Comparison of ENCODE assay signal across 9 cellular contexts in genomic region chr11:119474682-119475596, GRCh38. TPM values are rescaled to one million over a fixed set of nuclear protein-coding genes. Genes with fewer than 3 reads are reported as not detected.
DNase-seq lines count a peak whose midpoint lies in the region; ATAC-seq and TF ChIP-seq lines count a peak whose summit lies in the region.
"Had no signal": no experiment of that assay in that cellular context is flagged by ENCODE, and none has a peak within 500 bp of the region (broad histone marks: within the 10 kb centered on the region; RNA-seq: fewer than 3 reads in every experiment).

No MANE protein-coding gene starts in this region.

- H3K36me3 ChIP-seq in Caco-2 (ENCODE audit: control insufficient read depth, insufficient read depth, low read length) = no peaks in the 10 kb centered on the region
- no peaks in the 10 kb centered on the region for H3K36me3 ChIP-seq in OCI-LY3 (replicated peaks; ENCODE audit: low read depth, low read length)
- no peaks in the 10 kb centered on the region for H3K36me3 ChIP-seq in fibroblast of lung (ENCODE audit: control insufficient read depth, insufficient read depth, low read length)
- no peaks in the 10 kb centered on the region for H3K36me3 ChIP-seq in thoracic aorta

- H3K27me3 ChIP-seq in Caco-2 (replicated peaks; ENCODE audit: control insufficient read depth, insufficient read depth, low read length) (no peaks in the 10 kb centered on the region; the same call in 1 of the 2 replicates), OCI-LY3 (ENCODE audit: low read depth, low read length) (peaks cover 11% of the 10 kb centered on the region; the same call in 1 of the 2 replicates), fibroblast of lung (ENCODE audit: control insufficient read depth, insufficient read depth, low read length) (peaks cover 4% of the 10 kb centered on the region), thoracic aorta (replicated peaks; ENCODE audit: insufficient read depth) (no peaks in the 10 kb centered on the region)

- no peak overlapping the region for H3K27ac Mint-ChIP-seq in Caco-2 (ENCODE audit: unreplicated experiment)
- no peak overlapping the region for H3K27ac Mint-ChIP-seq in nephron progenitor cell

- H4K20me1 ChIP-seq in OCI-LY3 (ENCODE audit: insufficient read depth, low read length) (no peaks in the 10 kb centered on the region), fibroblast of lung (ENCODE audit: control insufficient read depth, extremely low read depth, insufficient read depth, low read length) (no peaks in the 10 kb centered on the region)

- H3K9me3 Mint-ChIP-seq in Caco-2 (ENCODE audit: unreplicated experiment) = no peaks in the 10 kb centered on the region
- H3K9me3 Mint-ChIP-seq in nephron progenitor cell = no peaks in the 10 kb centered on the region

- no peak overlapping the region for H3K9ac ChIP-seq in OCI-LY3 (ENCODE audit: low read length)
- H3K9ac ChIP-seq in fibroblast of lung (ENCODE audit: insufficient read depth, low read length) = peak overlapping the region; percentile 25

- no peak overlapping the region for H3K4me3 ChIP-seq in Caco-2 (ENCODE audit: low read depth, low read length)
- H3K4me3 ChIP-seq in OCI-LY3 (ENCODE audit: low read length) = no peak overlapping the region
- H3K4me3 ChIP-seq in fibroblast of lung (replicated peaks in 1 of 4; ENCODE audit: control extremely low read depth in 1 of 4, insufficient read depth in 1 of 4, low read depth in 3 of 4, low read length in 4 of 4) = peak overlapping the region in 1 of 4 experiments; percentile 4
- H3K4me3 ChIP-seq in thoracic aorta = no peak overlapping the region
- H3K4me3 ChIP-seq: SK-N-MC had no signal

- no peak overlapping the region for H3K27ac ChIP-seq in OCI-LY3 (ENCODE audit: low read length)
- peak overlapping the region; percentile 75 for H3K27ac ChIP-seq in fibroblast of lung (ENCODE audit: insufficient read depth, low read length)
- H3K27ac ChIP-seq in thoracic aorta = no peak overlapping the region
- H3K27ac ChIP-seq: SK-N-MC had no signal

- H3K4me2 ChIP-seq in OCI-LY3 (ENCODE audit: low read length) (peak overlapping the region; percentile 9; the same call in 1 of the 2 replicates), fibroblast of lung (ENCODE audit: extremely low read depth, insufficient read depth, low read length) (peak overlapping the region; percentile 75)

- TF ChIP-seq CTCF in Caco-2 (IDR thresholded peaks at IDR 0.05; ENCODE audit: insufficient read depth in 1 of 2, low read depth in 1 of 2, low read length in 1 of 2, severe bottlenecking in 1 of 2, unreplicated experiment in 1 of 2) (peak; percentile 92 to 97), OCI-LY3 (IDR thresholded peaks at IDR 0.05; ENCODE audit: low read depth, low read length) (peak; percentile 89), fibroblast of lung (conservative IDR thresholded peaks at IDR 0.05 in 1 of 2, IDR thresholded peaks at IDR 0.05 in 1 of 2; ENCODE audit: low read depth in 1 of 2, low read length in 2 of 2) (peak; percentile 98 to 99), nephron progenitor cell (IDR thresholded peaks at IDR 0.05) (peak; percentile 95), thoracic aorta (IDR thresholded peaks at IDR 0.05) (peak; percentile 90)

- DNase-seq in Caco-2 (peak; percentile 65 to 79), HPDE6-E6E7 (ENCODE audit: extremely low spot score) (peak; percentile 57), activated T-helper 1 cell treated with Interleukin-2 at 50 U/mL for 16 hours (ENCODE audit: low read depth) (peak; percentile 17), fibroblast of lung (ENCODE audit: low read depth in 2 of 2) (peak; percentile 82 to 97), nephron progenitor cell (peak; percentile 80), thoracic aorta (ENCODE audit: low spot score) (peak; percentile 23)

- H2AFZ ChIP-seq in OCI-LY3 (ENCODE audit: low read depth, low read length) (no peak overlapping the region), fibroblast of lung (ENCODE audit: low read length) (peak overlapping the region; percentile 43)

- POLR2A ChIA-PET in Caco-2 (lab: Charles Lee) = interaction anchor here (0.6 kb wide), 1 partner anchor 231 kb away, joined by 4 read pairs; no protein-coding TSS in a partner anchor

- H3K4me1 Mint-ChIP-seq in Caco-2 (ENCODE audit: low read depth, unreplicated experiment) = no peaks in the 10 kb centered on the region
- peaks cover 22% of the 10 kb centered on the region for H3K4me1 Mint-ChIP-seq in nephron progenitor cell

- BruUV-seq in Caco-2 (replicated peaks; lab: Mats Ljungman, UMichigan) = no TSS peak

- H3K9me3 ChIP-seq in Caco-2 (no peaks in the 10 kb centered on the region), OCI-LY3 (ENCODE audit: insufficient read depth, low read length) (no peaks in the 10 kb centered on the region), fibroblast of lung (ENCODE audit: control insufficient read depth, insufficient read depth, low read depth, low read length) (no peaks in the 10 kb centered on the region), thoracic aorta (no peaks in the 10 kb centered on the region)

- H3K4me3 Mint-ChIP-seq in Caco-2 (ENCODE audit: unreplicated experiment) (no peak overlapping the region), nephron progenitor cell (no peak overlapping the region)

- H3K4me1 ChIP-seq in Caco-2 (no peaks in the 10 kb centered on the region), OCI-LY3 (ENCODE audit: low read length) (peaks cover 13% of the 10 kb centered on the region), fibroblast of lung (ENCODE audit: control insufficient read depth, extremely low read depth, insufficient read depth, low read length) (peaks cover 23% of the 10 kb centered on the region), thoracic aorta (ENCODE audit: control insufficient read depth in 1 of 2, low read depth in 2 of 2) (no peaks in the 10 kb centered on the region)

- H3K36me3 Mint-ChIP-seq in Caco-2 (ENCODE audit: insufficient read depth, unreplicated experiment) (no peaks in the 10 kb centered on the region), nephron progenitor cell (ENCODE audit: low read depth) (no peaks in the 10 kb centered on the region)

- intact Hi-C loops in Caco-2 (cut with micrococcal nuclease; ENCODE audit: unreplicated experiment) = loop anchor here (1.0 to 2.0 kb wide), 2 partner anchors 94 to 154 kb away; partner anchors contain the start of gene USP2

- ATAC-seq in thoracic aorta (ENCODE audit: insufficient number of reproducible peaks, low FRiP score, low read depth) (no peak), GM18519 (IDR thresholded peaks at IDR 0.05; ENCODE audit: low FRiP score, unreplicated experiment) (no peak)

- CTCF ChIA-PET in Caco-2 (lab: Charles Lee) = interaction anchor here (0.6 to 1.9 kb wide), 22 partner anchors 19 to 561 kb away, joined by 3 to 14 read pairs (median 4); partner anchors contain the start of genes MCAM, NECTIN1, USP2 and VPS11

- no peaks in the 10 kb centered on the region for H3K79me2 ChIP-seq in OCI-LY3 (ENCODE audit: low read length)
- no peaks in the 10 kb centered on the region for H3K79me2 ChIP-seq in fibroblast of lung (ENCODE audit: control insufficient read depth, insufficient read depth, low read length)

- H3K27me3 Mint-ChIP-seq in Caco-2 (ENCODE audit: insufficient read depth, unreplicated experiment) (peaks cover 11% of the 10 kb centered on the region), nephron progenitor cell (ENCODE audit: low read depth, poor library complexity) (peaks cover 44% of the 10 kb centered on the region)

RNA-seq across cellular contexts. Expression of gene THY1, which starts 52.0 kb away (rescaled TPM):
- total RNA-seq in Caco-2 (2022) (not detected in 2 replicates), fibroblast of lung (105 and 292 TPM in 2 replicates), thoracic aorta (10 to 100 TPM; 12.0 to 15.4 TPM)
- polyA plus RNA-seq in fibroblast of lung = 824 and 1,700 TPM in 2 replicates
- polyA plus RNA-seq in fibroblast of lung (2012) = 595 and 805 TPM in 2 replicates
- 1,722 and 2,470 TPM in 2 replicates for polyA minus RNA-seq in fibroblast of lung (ENCODE audit: low replicate concordance)

Comparison
In these comparisons a context has a peak if more than half of its experiments do, and no peak if none do; other contexts are left out.
1. DNase-seq: peak in every context shown above with its lines; median percentile 90 in fibroblast of lung; 80 in nephron progenitor cell; 72 in Caco-2; 57 in HPDE6-E6E7; 23 in thoracic aorta; 17 in activated T-helper 1 cell treated with Interleukin-2 at 50 U/mL for 16 hours.